ENCODE assay signal across 2 cellular contexts in the genomic region with DNA sequence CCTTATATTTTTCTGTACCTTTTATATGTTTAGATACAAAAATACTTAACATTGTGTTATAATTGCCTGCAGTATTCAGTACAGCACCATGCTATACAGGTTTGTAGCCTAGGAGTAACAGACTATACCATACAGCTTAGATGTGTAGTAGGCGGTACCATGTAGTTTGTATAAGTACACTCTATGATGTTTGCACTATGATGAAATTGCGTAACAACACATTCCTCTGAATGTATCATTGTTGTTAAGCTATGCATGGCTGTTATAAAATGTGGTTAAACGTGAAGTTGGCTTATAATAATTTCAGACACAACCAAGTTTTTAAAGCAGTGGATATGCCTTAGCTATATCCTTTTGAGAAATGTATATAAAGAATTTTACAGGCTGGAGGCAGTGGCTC.
TF ChIP-seq lines count a peak whose summit lies in the region.

No MANE protein-coding gene starts in this region.

TF ChIP-seq in HepG2, 621 proteins besides CTCF, POLR2A, EP300 and RAD21 (continues in another document):
- TF ChIP-seq ZFX (CRISPR knock-in tag; IDR thresholded peaks at IDR 0.05; ENCODE audit: low read depth): no peak
- TF ChIP-seq CENPT (CRISPR knock-in tag; IDR thresholded peaks at IDR 0.05; ENCODE audit: low read depth): no peak
- TF ChIP-seq ZNF12 (CRISPR knock-in tag; IDR thresholded peaks at IDR 0.05): peak; percentile 91
- TF ChIP-seq NCOR1 (IDR thresholded peaks at IDR 0.05; ENCODE audit: borderline replicate concordance, low read length): no peak
- TF ChIP-seq ZNF460 (CRISPR knock-in tag; IDR thresholded peaks at IDR 0.05; ENCODE audit: borderline replicate concordance): no peak
- TF ChIP-seq ZNF382 (CRISPR knock-in tag; IDR thresholded peaks at IDR 0.05; ENCODE audit: borderline replicate concordance): no peak
- no peak for TF ChIP-seq ZFP41 (CRISPR knock-in tag; IDR thresholded peaks at IDR 0.05; ENCODE audit: borderline replicate concordance)
- no peak for TF ChIP-seq ZFP1 (CRISPR knock-in tag; IDR thresholded peaks at IDR 0.05)
- TF ChIP-seq MXD4 (CRISPR knock-in tag; IDR thresholded peaks at IDR 0.05): no peak
- TF ChIP-seq, protein P1, sequence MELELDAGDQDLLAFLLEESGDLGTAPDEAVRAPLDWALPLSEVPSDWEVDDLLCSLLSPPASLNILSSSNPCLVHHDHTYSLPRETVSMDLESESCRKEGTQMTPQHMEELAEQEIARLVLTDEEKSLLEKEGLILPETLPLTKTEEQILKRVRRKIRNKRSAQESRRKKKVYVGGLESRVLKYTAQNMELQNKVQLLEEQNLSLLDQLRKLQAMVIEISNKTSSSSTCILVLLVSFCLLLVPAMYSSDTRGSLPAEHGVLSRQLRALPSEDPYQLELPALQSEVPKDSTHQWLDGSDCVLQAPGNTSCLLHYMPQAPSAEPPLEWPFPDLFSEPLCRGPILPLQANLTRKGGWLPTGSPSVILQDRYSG (CRISPR knock-in tag; IDR thresholded peaks at IDR 0.05): no peak
- no peak for TF ChIP-seq KDM6A (CRISPR knock-in tag; IDR thresholded peaks at IDR 0.05; ENCODE audit: low read depth)
- TF ChIP-seq ARID3A (IDR thresholded peaks at IDR 0.05; ENCODE audit: low read depth, low read length): 0 out of 2 replicates have a peak, but pooled peaks have one; percentile 36
- no peak for TF ChIP-seq ZNF569 (CRISPR knock-in tag; IDR thresholded peaks at IDR 0.05; ENCODE audit: borderline replicate concordance)
- peak; percentile 24; the same call in 1 of the 2 replicates for TF ChIP-seq FOXA3 (CRISPR knock-in tag; IDR thresholded peaks at IDR 0.05)
- peak; percentile 96 for TF ChIP-seq CEBPB (IDR thresholded peaks at IDR 0.05; ENCODE audit: borderline replicate concordance, low read depth, low read length)
- no peak for TF ChIP-seq MAF1 (CRISPR knock-in tag; IDR thresholded peaks at IDR 0.05; ENCODE audit: borderline replicate concordance)
- no peak for TF ChIP-seq TSC22D2 (CRISPR knock-in tag; IDR thresholded peaks at IDR 0.05; ENCODE audit: borderline replicate concordance)
- TF ChIP-seq ZNF383 (CRISPR knock-in tag; IDR thresholded peaks at IDR 0.05; ENCODE audit: borderline replicate concordance): no peak
- TF ChIP-seq SOX13 (IDR thresholded peaks at IDR 0.05): no peak
- peak in 1 of 2 experiments; percentile 17; a peak in 1 of 4 replicates for TF ChIP-seq SOX13 (CRISPR knock-in tag; conservative IDR thresholded peaks at IDR 0.05 in 1 of 2, IDR thresholded peaks at IDR 0.05 in 1 of 2)
- TF ChIP-seq, protein P2, sequence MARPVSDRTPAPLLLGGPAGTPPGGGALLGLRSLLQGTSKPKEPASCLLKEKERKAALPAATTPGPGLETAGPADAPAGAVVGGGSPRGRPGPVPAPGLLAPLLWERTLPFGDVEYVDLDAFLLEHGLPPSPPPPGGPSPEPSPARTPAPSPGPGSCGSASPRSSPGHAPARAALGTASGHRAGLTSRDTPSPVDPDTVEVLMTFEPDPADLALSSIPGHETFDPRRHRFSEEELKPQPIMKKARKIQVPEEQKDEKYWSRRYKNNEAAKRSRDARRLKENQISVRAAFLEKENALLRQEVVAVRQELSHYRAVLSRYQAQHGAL (CRISPR knock-in tag; IDR thresholded peaks at IDR 0.05; ENCODE audit: not compliant biosample characterization): no peak
- TF ChIP-seq FOXC1 (CRISPR knock-in tag; IDR thresholded peaks at IDR 0.05; ENCODE audit: borderline replicate concordance): no peak
- TF ChIP-seq NFYC (CRISPR knock-in tag; IDR thresholded peaks at IDR 0.05): no peak
- no peak for TF ChIP-seq ZSCAN21 (CRISPR knock-in tag; IDR thresholded peaks at IDR 0.05; ENCODE audit: borderline replicate concordance)
- TF ChIP-seq ARID5B (CRISPR knock-in tag; IDR thresholded peaks at IDR 0.05): peak; percentile 12; the same call in 1 of the 2 replicates
- no peak for TF ChIP-seq SNAI1 (CRISPR knock-in tag; IDR thresholded peaks at IDR 0.05; ENCODE audit: borderline replicate concordance)
- TF ChIP-seq SP5 (CRISPR knock-in tag; IDR thresholded peaks at IDR 0.05; ENCODE audit: borderline replicate concordance, low read depth): 0 out of 2 replicates have a peak, but pooled peaks have one; percentile 22
- no peak for TF ChIP-seq TOE1 (CRISPR knock-in tag; IDR thresholded peaks at IDR 0.05)

TF ChIP-seq in K562, 482 proteins besides CTCF, POLR2A, EP300 and RAD21:
- TF ChIP-seq ARID4B (CRISPR knock-in tag; IDR thresholded peaks at IDR 0.05) (no peak), RAD51 (IDR thresholded peaks at IDR 0.05; ENCODE audit: borderline replicate concordance, low read depth) (no peak), ATF2 (CRISPR knock-in tag; IDR thresholded peaks at IDR 0.05) (no peak), CEBPB (tag; IDR thresholded peaks at IDR 0.05) (peak; percentile 86), PRPF4 (IDR thresholded peaks at IDR 0.05; ENCODE audit: insufficient read depth, low read depth, low read length, poor library complexity, severe bottlenecking) (no peak), SUPT5H (IDR thresholded peaks at IDR 0.05) (no peak), CBFA2T2 (conservative IDR thresholded peaks at IDR 0.05) (no peak), ZNF224 (CRISPR knock-in tag; IDR thresholded peaks at IDR 0.05) (no peak), HDAC8 (tag; IDR thresholded peaks at IDR 0.05) (no peak), RBM25 (IDR thresholded peaks at IDR 0.05; ENCODE audit: low read depth, low read length, severe bottlenecking) (no peak), ZNF589 (CRISPR knock-in tag; IDR thresholded peaks at IDR 0.05; ENCODE audit: low read depth) (no peak), ATF3 (IDR thresholded peaks at IDR 0.05) (peak; percentile 15; the same call in 1 of the 2 replicates), ATF3 (CRISPR knock-in tag; conservative IDR thresholded peaks at IDR 0.05) (no peak), ZNF76 (CRISPR knock-in tag; IDR thresholded peaks at IDR 0.05; ENCODE audit: borderline replicate concordance) (no peak), CEBPG (CRISPR knock-in tag; IDR thresholded peaks at IDR 0.05) (no peak), CEBPG (tag; conservative IDR thresholded peaks at IDR 0.05 in 1 of 2, IDR thresholded peaks at IDR 0.05 in 1 of 2) (peak; percentile 54 to 84), RBM15 (IDR thresholded peaks at IDR 0.05; ENCODE audit: insufficient read depth, low read length) (no peak)
- TF ChIP-seq, protein P3, sequence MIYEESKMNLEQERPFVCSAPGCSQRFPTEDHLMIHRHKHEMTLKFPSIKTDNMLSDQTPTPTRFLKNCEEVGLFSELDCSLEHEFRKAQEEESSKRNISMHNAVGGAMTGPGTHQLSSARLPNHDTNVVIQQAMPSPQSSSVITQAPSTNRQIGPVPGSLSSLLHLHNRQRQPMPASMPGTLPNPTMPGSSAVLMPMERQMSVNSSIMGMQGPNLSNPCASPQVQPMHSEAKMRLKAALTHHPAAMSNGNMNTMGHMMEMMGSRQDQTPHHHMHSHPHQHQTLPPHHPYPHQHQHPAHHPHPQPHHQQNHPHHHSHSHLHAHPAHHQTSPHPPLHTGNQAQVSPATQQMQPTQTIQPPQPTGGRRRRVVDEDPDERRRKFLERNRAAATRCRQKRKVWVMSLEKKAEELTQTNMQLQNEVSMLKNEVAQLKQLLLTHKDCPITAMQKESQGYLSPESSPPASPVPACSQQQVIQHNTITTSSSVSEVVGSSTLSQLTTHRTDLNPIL (CRISPR knock-in tag; IDR thresholded peaks at IDR 0.05): no peak
- TF ChIP-seq, protein P4, sequence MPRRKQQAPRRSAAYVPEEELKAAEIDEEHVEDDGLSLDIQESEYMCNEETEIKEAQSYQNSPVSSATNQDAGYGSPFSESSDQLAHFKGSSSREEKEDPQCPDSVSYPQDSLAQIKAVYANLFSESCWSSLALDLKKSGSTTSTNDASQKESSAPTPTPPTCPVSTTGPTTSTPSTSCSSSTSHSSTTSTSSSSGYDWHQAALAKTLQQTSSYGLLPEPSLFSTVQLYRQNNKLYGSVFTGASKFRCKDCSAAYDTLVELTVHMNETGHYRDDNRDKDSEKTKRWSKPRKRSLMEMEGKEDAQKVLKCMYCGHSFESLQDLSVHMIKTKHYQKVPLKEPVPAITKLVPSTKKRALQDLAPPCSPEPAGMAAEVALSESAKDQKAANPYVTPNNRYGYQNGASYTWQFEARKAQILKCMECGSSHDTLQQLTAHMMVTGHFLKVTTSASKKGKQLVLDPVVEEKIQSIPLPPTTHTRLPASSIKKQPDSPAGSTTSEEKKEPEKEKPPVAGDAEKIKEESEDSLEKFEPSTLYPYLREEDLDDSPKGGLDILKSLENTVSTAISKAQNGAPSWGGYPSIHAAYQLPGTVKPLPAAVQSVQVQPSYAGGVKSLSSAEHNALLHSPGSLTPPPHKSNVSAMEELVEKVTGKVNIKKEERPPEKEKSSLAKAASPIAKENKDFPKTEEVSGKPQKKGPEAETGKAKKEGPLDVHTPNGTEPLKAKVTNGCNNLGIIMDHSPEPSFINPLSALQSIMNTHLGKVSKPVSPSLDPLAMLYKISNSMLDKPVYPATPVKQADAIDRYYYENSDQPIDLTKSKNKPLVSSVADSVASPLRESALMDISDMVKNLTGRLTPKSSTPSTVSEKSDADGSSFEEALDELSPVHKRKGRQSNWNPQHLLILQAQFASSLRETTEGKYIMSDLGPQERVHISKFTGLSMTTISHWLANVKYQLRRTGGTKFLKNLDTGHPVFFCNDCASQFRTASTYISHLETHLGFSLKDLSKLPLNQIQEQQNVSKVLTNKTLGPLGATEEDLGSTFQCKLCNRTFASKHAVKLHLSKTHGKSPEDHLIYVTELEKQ (CRISPR knock-in tag; IDR thresholded peaks at IDR 0.05): no peak
